8 cellular contexts compared by ENCODE assay signal in genomic region chr10:115092555-115093285, GRCh38. TPM values are rescaled to one million over a fixed set of nuclear protein-coding genes. Genes with fewer than 3 reads are reported as not detected.
DNase-seq lines count a peak whose midpoint lies in the region; ATAC-seq and TF ChIP-seq lines count a peak whose summit lies in the region.

No MANE protein-coding gene starts in this region.

- H3K27ac Mint-ChIP-seq in CD4-positive, CD25-positive, alpha-beta regulatory T cell = no peak overlapping the region

- peak overlapping the region; percentile 71 to 91 (median 77) for H3K4me3 Mint-ChIP-seq in CD4-positive, CD25-positive, alpha-beta regulatory T cell

- DNase-seq in CD4-positive, CD25-positive, alpha-beta regulatory T cell = peak in 2 of 3 donors; percentile 1 to 37
- DNase-seq in Peyer's patch (peak; percentile 51 to 58 (median 56)), brain microvascular endothelial cell (peak; percentile 51), iPS-NIHi11 (ENCODE audit: low spot score) (peak; percentile 59), DMS79 treated with DMSO at 0.1 percent for 48 hours (lab: John Stamatoyannopoulos, UW) (no peak)

- H3K27me3 ChIP-seq in CD4-positive, CD25-positive, alpha-beta regulatory T cell (ENCODE audit: control insufficient read depth, insufficient read depth, low read length) = peaks cover 40% of the 10 kb centered on the region
- H3K27me3 ChIP-seq in Peyer's patch = peaks cover 0 to 8% of the 10 kb centered on the region in 2 donors
- H3K27me3 ChIP-seq in brain microvascular endothelial cell (replicated peaks) = no peaks in the 10 kb centered on the region

- in situ Hi-C loops in brain microvascular endothelial cell (cut with HindIII; ENCODE audit: low pct_ligation_motif_present, low sequenced_read_pairs) = loop anchor here (25.0 kb wide), 1 partner anchor 205 kb away; no protein-coding TSS in a partner anchor

- peaks cover 63% of the 10 kb centered on the region for H3K27me3 Mint-ChIP-seq in CD4-positive, CD25-positive, alpha-beta regulatory T cell

- H3K4me1 Mint-ChIP-seq in CD4-positive, CD25-positive, alpha-beta regulatory T cell = peaks cover 4 to 16% (median 9%) of the 10 kb centered on the region in 4 donors

- no peak for TF ChIP-seq POLR2A in Peyer's patch (IDR thresholded peaks at IDR 0.05)

- H3K4me3 ChIP-seq in CD4-positive, CD25-positive, alpha-beta regulatory T cell (ENCODE audit: low read depth, low read length) = no peak overlapping the region
- H3K4me3 ChIP-seq in Peyer's patch = peak overlapping the region; percentile 46 to 67 (median 62)
- H3K4me3 ChIP-seq in brain microvascular endothelial cell (ENCODE audit: low read depth, low read length) = peak overlapping the region; percentile 70
- H3K4me3 ChIP-seq in skin epidermis = peak overlapping the region; percentile 42 to 63 (median 54)

- no peak overlapping the region for H3K27ac ChIP-seq in CD4-positive, CD25-positive, alpha-beta regulatory T cell (ENCODE audit: insufficient read depth, low read length, poor library complexity, severe bottlenecking)
- H3K27ac ChIP-seq in Peyer's patch = peak overlapping the region; percentile 5 to 75 (median 28)
- peak overlapping the region; percentile 55 for H3K27ac ChIP-seq in brain microvascular endothelial cell
- peak overlapping the region in 7 of 21 experiments; percentile 1 to 63 (median 35) for H3K27ac ChIP-seq in skin epidermis

- H3K36me3 ChIP-seq in CD4-positive, CD25-positive, alpha-beta regulatory T cell (ENCODE audit: control insufficient read depth, insufficient read depth, low read length) = no peaks in the 10 kb centered on the region
- H3K36me3 ChIP-seq in Peyer's patch (no peaks in the 10 kb centered on the region), brain microvascular endothelial cell (replicated peaks) (no peaks in the 10 kb centered on the region)

- H3K4me1 ChIP-seq in CD4-positive, CD25-positive, alpha-beta regulatory T cell (ENCODE audit: control insufficient read depth, insufficient read depth, low read length, poor library complexity, severe bottlenecking) = peaks cover 12% of the 10 kb centered on the region
- peaks cover 0 to 9% (median 7%) of the 10 kb centered on the region in 4 donors for H3K4me1 ChIP-seq in Peyer's patch

- peaks cover 0 to 8% (median 2%) of the 10 kb centered on the region in 7 donors for H3K9me3 Mint-ChIP-seq in CD4-positive, CD25-positive, alpha-beta regulatory T cell

- no peak for TF ChIP-seq CTCF in Peyer's patch (IDR thresholded peaks at IDR 0.05)
- TF ChIP-seq CTCF in brain microvascular endothelial cell (IDR thresholded peaks at IDR 0.05; ENCODE audit: low read depth, low read length, missing control alignments) = no peak

- H3K36me3 Mint-ChIP-seq in CD4-positive, CD25-positive, alpha-beta regulatory T cell = no peaks in the 10 kb centered on the region

- H3K9me3 ChIP-seq in CD4-positive, CD25-positive, alpha-beta regulatory T cell (ENCODE audit: control insufficient read depth in 2 of 2, low read length in 2 of 2) = no peaks in the 10 kb centered on the region
- H3K9me3 ChIP-seq in Peyer's patch = no peaks in the 10 kb centered on the region

- ATAC-seq in CD4-positive, CD25-positive, alpha-beta regulatory T cell (ENCODE audit: low read depth in 2 of 2) = peak; percentile 52
- ATAC-seq in GM19043 (IDR thresholded peaks at IDR 0.05; ENCODE audit: low read depth, unreplicated experiment) (peak; percentile 68), HG03135 (IDR thresholded peaks at IDR 0.05; ENCODE audit: unreplicated experiment) (peak; percentile 72)

RNA-seq across cellular contexts. Expression of gene ATRNL1, which starts 0.4 kb away (rescaled TPM):
- not detected for total RNA-seq in CD4-positive, CD25-positive, alpha-beta regulatory T cell
- polyA plus RNA-seq in CD4-positive, CD25-positive, alpha-beta regulatory T cell = not detected
- 10 to 100 TPM in 1 of 4 donors, 1 to 10 TPM in 3; 3.5 to 27.2 (median 4.1) TPM for total RNA-seq in Peyer's patch
